7 cellular contexts compared by ENCODE assay signal in genomic region chr20:38997622-38998021, GRCh38.
DNase-seq lines count a peak whose midpoint lies in the region; ATAC-seq and TF ChIP-seq lines count a peak whose summit lies in the region.

No MANE protein-coding gene starts in this region.

- TF ChIP-seq CTCF in MM.1S (IDR thresholded peaks at IDR 0.05; ENCODE audit: low read length) = no peak

- no peak overlapping the region for H2AFZ ChIP-seq in MM.1S (ENCODE audit: low read length)

- no peaks in the 10 kb centered on the region; the same call in 1 of the 2 replicates for H3K36me3 ChIP-seq in MM.1S (replicated peaks; ENCODE audit: insufficient read depth, low read length)

- H3F3A ChIP-seq in MM.1S (ENCODE audit: insufficient read depth, low read length) = no peaks in the 10 kb centered on the region

- ATAC-seq in GM21381 (IDR thresholded peaks at IDR 0.05; ENCODE audit: unreplicated experiment) (peak; percentile 88), HG03460 (IDR thresholded peaks at IDR 0.05; ENCODE audit: unreplicated experiment) (peak; percentile 86)

- no peak overlapping the region for H3K4me3 ChIP-seq in MM.1S (ENCODE audit: low read length)

- peak; percentile 23 for DNase-seq in activated T-cell treated with anti-CD3 and anti-CD28 coated beads, Interleukin-2, amount 50 U/mL, for 1 hour
- peak; percentile 74 to 78 for DNase-seq in stimulated activated CD8-positive, alpha-beta memory T cell treated with anti-CD3 and anti-CD28 coated beads, Interleukin-2, amount 100 ng/mL, for 48 hours (ENCODE audit: low read depth in 2 of 2)
- DNase-seq in DMS53 treated with DMSO at 0.1 percent for 48 hours (lab: John Stamatoyannopoulos, UW; ENCODE audit: unreplicated experiment) (no peak), MM.1S (no peak), AG20443 (ENCODE audit: low spot score) (no peak)

- no peaks in the 10 kb centered on the region for H3K27me3 ChIP-seq in MM.1S (replicated peaks; ENCODE audit: insufficient read depth, low read length)

- H3K9ac ChIP-seq in MM.1S (ENCODE audit: low read length) = no peak overlapping the region

- no peaks in the 10 kb centered on the region for H3K79me2 ChIP-seq in MM.1S (ENCODE audit: low read length)

- H3K9me2 ChIP-seq in MM.1S (replicated peaks; ENCODE audit: insufficient read depth, low read length) = no peaks in the 10 kb centered on the region

- no peak overlapping the region for H3K4me2 ChIP-seq in MM.1S (ENCODE audit: low read depth, low read length)

- H4K20me1 ChIP-seq in MM.1S (ENCODE audit: insufficient read depth, low read length) = no peaks in the 10 kb centered on the region

- H3K4me1 ChIP-seq in MM.1S (ENCODE audit: low read length) = no peaks in the 10 kb centered on the region

- H3K27ac ChIP-seq in MM.1S (ENCODE audit: low read length) = no peak overlapping the region

- H3K9me3 ChIP-seq in MM.1S (replicated peaks; ENCODE audit: insufficient read depth, low read length) = no peaks in the 10 kb centered on the region

Comparison
In these comparisons a context has a peak if more than half of its experiments do, and no peak if none do; other contexts are left out.
1. DNase-seq: peak in activated T-cell treated with anti-CD3 and anti-CD28 coated beads, Interleukin-2, amount 50 U/mL, for 1 hour (single experiment) and stimulated activated CD8-positive, alpha-beta memory T cell treated with anti-CD3 and anti-CD28 coated beads, Interleukin-2, amount 100 ng/mL, for 48 hours (2 of 2); none in DMS53 treated with DMSO at 0.1 percent for 48 hours (single experiment), MM.1S (single experiment) and AG20443 (single experiment).